26 cellular contexts compared by ENCODE assay signal in the genomic region with DNA sequence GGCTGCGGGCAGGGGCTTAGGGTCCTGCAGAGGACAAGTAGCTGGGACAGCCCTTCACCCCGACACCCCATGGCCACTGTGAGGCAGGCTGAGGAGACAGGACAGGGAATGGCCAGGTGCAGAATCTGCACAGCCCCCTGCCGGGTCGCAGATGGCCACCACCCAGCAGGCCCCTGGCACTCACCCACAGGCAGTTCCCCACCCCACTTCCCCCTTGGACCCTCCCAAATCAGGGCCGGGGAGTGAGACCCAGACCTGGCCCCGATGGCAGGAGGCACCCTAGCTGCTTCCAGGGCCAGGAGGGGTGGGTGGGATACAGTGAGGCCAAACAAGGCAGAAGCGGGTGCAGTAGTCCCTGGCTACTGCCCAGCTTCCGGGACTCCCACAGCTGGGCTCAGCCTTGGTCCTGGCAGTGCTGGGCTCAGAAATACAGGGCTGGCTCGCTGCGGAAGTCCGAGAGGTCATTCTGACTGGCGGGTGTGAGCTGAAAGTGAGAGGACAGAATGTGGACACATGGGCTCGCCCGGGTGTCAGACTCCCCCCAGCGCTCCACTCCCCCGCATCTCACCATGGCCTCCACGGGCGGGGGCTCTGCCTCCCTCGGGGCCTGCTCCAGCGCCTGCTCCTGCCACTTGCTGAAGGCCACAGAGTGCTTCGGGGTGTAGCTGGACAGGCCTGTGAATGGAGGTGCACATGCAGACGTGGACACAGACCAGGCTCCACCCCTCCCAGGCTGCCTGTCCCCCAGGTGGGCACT. TPM values are rescaled to one million over a fixed set of nuclear protein-coding genes. Genes with fewer than 3 reads are reported as not detected.
DNase-seq lines count a peak whose midpoint lies in the region; ATAC-seq and TF ChIP-seq lines count a peak whose summit lies in the region.
"Had no signal": no experiment of that assay in that cellular context is flagged by ENCODE, and none has a peak within 500 bp of the region (broad histone marks: within the 10 kb centered on the region; RNA-seq: fewer than 3 reads in every experiment).

No MANE protein-coding gene starts in this region.

- no peak overlapping the region for H3K23ac ChIP-seq in mesenchymal stem cell (ENCODE audit: low read length in 2 of 2)

- TF ChIP-seq POLR2A in body of pancreas (IDR thresholded peaks at IDR 0.05): peak in 1 of 3 donors; percentile 6
- no peak for TF ChIP-seq POLR2A in stomach (IDR thresholded peaks at IDR 0.05)

- no peaks in the 10 kb centered on the region for H3K27me3 ChIP-seq in body of pancreas
- no peaks in the 10 kb centered on the region for H3K27me3 ChIP-seq in mesenchymal stem cell (ENCODE audit: control insufficient read depth in 1 of 2, insufficient read depth in 1 of 2, low read length in 2 of 2)
- no peaks in the 10 kb centered on the region for H3K27me3 ChIP-seq in stomach
- H3K27me3 ChIP-seq: brain microvascular endothelial cell, upper lobe of right lung had no signal

- H3K9me3 ChIP-seq in HEK293 (ENCODE audit: control insufficient read depth, insufficient read depth, low read depth, low read length) (no peaks in the 10 kb centered on the region), body of pancreas (no peaks in the 10 kb centered on the region), mesenchymal stem cell (ENCODE audit: control insufficient read depth, low read length) (no peaks in the 10 kb centered on the region), stomach (no peaks in the 10 kb centered on the region)
- H3K9me3 ChIP-seq: HAP-1, upper lobe of right lung had no signal

- peak overlapping the region; percentile 2 for H3K9ac ChIP-seq in mesenchymal stem cell (ENCODE audit: low read length)
- H3K9ac ChIP-seq: KMS-11 had no signal

- H3K36me3 ChIP-seq in HEK293 (ENCODE audit: control insufficient read depth in 2 of 2, insufficient read depth in 1 of 2, low read length in 2 of 2) (peaks cover 0 to 37% of the 10 kb centered on the region in 2 experiments; a peak in 1 of 3 replicates), body of pancreas (replicated peaks in 1 of 2; ENCODE audit: insufficient read depth in 1 of 2, low read depth in 2 of 2) (peaks cover 0 to 2% of the 10 kb centered on the region in 2 donors), mesenchymal stem cell (ENCODE audit: control insufficient read depth in 1 of 2, insufficient read depth in 2 of 2, low read depth in 1 of 2, low read length in 2 of 2) (peaks cover 36 to 56% of the 10 kb centered on the region in 2 experiments), stomach (peaks cover 15 to 36% (median 33%) of the 10 kb centered on the region in 4 donors)

- H2BK120ac ChIP-seq in mesenchymal stem cell (ENCODE audit: low read depth, low read length): no peak overlapping the region

- H2AK5ac ChIP-seq in mesenchymal stem cell (ENCODE audit: low read length, severe bottlenecking): no peak overlapping the region

- H2AFZ ChIP-seq in mesenchymal stem cell (ENCODE audit: low read depth, low read length): no peak overlapping the region

- TF ChIP-seq CTCF in HEK293 (tag by site-specific recombination; IDR thresholded peaks at IDR 0.05) (no peak), body of pancreas (IDR thresholded peaks at IDR 0.05) (no peak), stomach (IDR thresholded peaks at IDR 0.05) (no peak)

- no peak overlapping the region for H2BK15ac ChIP-seq in mesenchymal stem cell (ENCODE audit: low read depth, poor library complexity, severe bottlenecking)

- CTCF ChIA-PET in HEK293 (lab: Yijun Ruan, JAX): interaction anchor here (0.6 to 2.3 kb wide), 5 partner anchors 13 to 45 kb away, joined by 3 to 9 read pairs (median 4); a partner anchor contains a TSS

- WGBS in body of pancreas, 2 donors: 69% methylated on average over 21 of the region's 22 CpGs; no CpG with 5 or more reads in 1 of the 2 donors
- 93% methylated on average over 21 of the region's 22 CpGs for WGBS in mesenchymal stem cell
- 56 to 81% (median 64%) methylated on average over 17 to 22 of the region's 22 CpGs for WGBS in stomach, 5 donors

- peaks cover 53% of the 10 kb centered on the region for H3K79me1 ChIP-seq in mesenchymal stem cell (replicated peaks; ENCODE audit: low read length, poor library complexity, severe bottlenecking)

- intact Hi-C loops in body of pancreas (cut with DNase I): loop anchor here (5.0 kb wide), 1 partner anchor 40 kb away; a partner anchor contains a TSS
- intact Hi-C loops in stomach (cut with DNase I; ENCODE audit: low total_unique reads): no loop called here

- no peak for ATAC-seq in body of pancreas
- no peak for ATAC-seq in HG02938 (IDR thresholded peaks at IDR 0.05; ENCODE audit: unreplicated experiment)
- ATAC-seq: activated CD8-positive, alpha-beta T cell treated with anti-CD3 and anti-CD28 coated beads, Interleukin-2, amount 10 ng/mL, durations not matched to agents 7 days and 5 days; activated naive CD8-positive, alpha-beta T cell treated with anti-CD3 and anti-CD28 coated beads, Interleukin-2, amount 50 U/mL, for 24 hours; GM12878; upper lobe of right lung had no signal

- TF ChIP-seq EP300 in stomach (IDR thresholded peaks at IDR 0.05): no peak

- no peak overlapping the region for H3K14ac ChIP-seq in mesenchymal stem cell (ENCODE audit: low read length in 2 of 2)

- H2BK5ac ChIP-seq in mesenchymal stem cell (ENCODE audit: low read depth, low read length, poor library complexity, severe bottlenecking): no peak overlapping the region

- no peak overlapping the region for H4K8ac ChIP-seq in mesenchymal stem cell (ENCODE audit: low read length)

- no peak overlapping the region for H3K4ac ChIP-seq in mesenchymal stem cell (ENCODE audit: low read depth in 1 of 2, low read length in 2 of 2)

- peak overlapping the region; percentile 0 for H4K91ac ChIP-seq in mesenchymal stem cell (ENCODE audit: low read length)

- no peak overlapping the region for H2BK12ac ChIP-seq in mesenchymal stem cell (ENCODE audit: low read length in 2 of 2)

- POLR2A ChIA-PET in HEK293 (lab: Yijun Ruan, JAX): interaction anchor here (0.6 to 7.1 kb wide), 12 partner anchors 11 to 157 kb away, joined by 3 to 178 read pairs (median 4); a partner anchor contains a TSS

- H3K27ac ChIP-seq in HEK293 (ENCODE audit: extremely low read depth, low read depth, low read length): no peak overlapping the region
- peak overlapping the region; percentile 13 to 93 (median 58) for H3K27ac ChIP-seq in body of pancreas
- no peak overlapping the region for H3K27ac ChIP-seq in mesenchymal stem cell (ENCODE audit: low read length, poor library complexity, severe bottlenecking)
- H3K27ac ChIP-seq in stomach: peak overlapping the region; percentile 9 to 97 (median 39)
- H3K27ac ChIP-seq: brain microvascular endothelial cell, epithelial cell of prostate, KMS-11, upper lobe of right lung had no signal

- no peak overlapping the region for H3K18ac ChIP-seq in mesenchymal stem cell (ENCODE audit: low read depth in 1 of 2, low read length in 2 of 2)

- DNase-seq in body of pancreas (no peak), mesenchymal stem cell (no peak), stomach (peak; percentile 59), COLO829 (ENCODE audit: low spot score) (no peak)
- DNase-seq in stimulated activated CD4-positive, alpha-beta T cell treated with anti-CD3 and anti-CD28 coated beads, Interleukin-4, amount 100 ng/mL, for 4 hours: no peak
- DNase-seq: activated CD4-positive, CD25-positive, alpha-beta regulatory T cell treated with anti-CD3 and anti-CD28 coated beads, Interleukin-2, amount 50 U/mL, for 72 hours; activated CD8-positive, alpha-beta T cell treated with anti-CD3 and anti-CD28 coated beads, Interleukin-2, amount 10 ng/mL, durations not matched to agents 7 days and 5 days; activated effector memory CD4-positive, alpha-beta T cell treated with anti-CD3 and anti-CD28 coated beads, Interleukin-2, amount 50 U/mL, for 16 hours; activated naive CD8-positive, alpha-beta T cell treated with anti-CD3 and anti-CD28 coated beads, Interleukin-2, amount 50 U/mL, for 24 hours; brain microvascular endothelial cell; effector CD8-positive, alpha-beta T cell; glutamatergic neuron; kidney glomerular epithelial cell; mammary epithelial cell; MM.1S; NCI-H1417; NCI-H345; NCI-H748 treated with DMSO at 0.1 percent for 48 hours; T-helper 1 cell; upper lobe of right lung had no signal

- H3K4me3 ChIP-seq in HEK293 (ENCODE audit: low read depth, low read length) (no peak overlapping the region), body of pancreas (no peak overlapping the region), mesenchymal stem cell (ENCODE audit: insufficient read depth in 1 of 2, low read depth in 1 of 2, low read length in 2 of 2) (no peak overlapping the region), stomach (peak overlapping the region in 1 of 4 donors; percentile 99)
- H3K4me3 ChIP-seq: GM12878, HAP-1, upper lobe of right lung had no signal

- H3K4me1 ChIP-seq in HEK293 (ENCODE audit: control insufficient read depth, insufficient read depth, low read length) (peaks cover 13% of the 10 kb centered on the region), body of pancreas (peaks cover 91% of the 10 kb centered on the region), mesenchymal stem cell (ENCODE audit: control insufficient read depth, insufficient read depth, low read depth, low read length) (peaks cover 67% of the 10 kb centered on the region), stomach (peaks cover 47 to 90% (median 87%) of the 10 kb centered on the region in 4 donors)

- H3K4me2 ChIP-seq in mesenchymal stem cell (ENCODE audit: low read length, poor library complexity, severe bottlenecking): no peak overlapping the region
- H3K4me2 ChIP-seq: KMS-11 had no signal

RNA-seq across cellular contexts. Expression of a gene that starts 3.4 kb away (rescaled TPM):
- total RNA-seq in body of pancreas: 10 to 100 TPM; 62.3 to 79.1 TPM
- 79.1 TPM for polyA plus RNA-seq in mesenchymal stem cell (2013, experiment 1 of 2)
- 79.0 TPM for polyA plus RNA-seq in mesenchymal stem cell (2013, experiment 2 of 2)
- total RNA-seq in stomach: 100 to 1,000 TPM in 2 of 5 donors, 10 to 100 TPM in 3; 28.1 to 154 (median 81.4) TPM
- polyA plus RNA-seq in stomach: 100 to 1,000 TPM; 118 to 146 (median 135) TPM

RNA-seq across cellular contexts. Expression of a gene that starts 3.5 kb away (rescaled TPM):
- total RNA-seq in body of pancreas (10 to 100 TPM; 24.1 to 51.7 TPM), stomach (100 to 1,000 TPM in 1 of 5 donors, 10 to 100 TPM in 4; 35.8 to 147 (median 42.9) TPM)
- polyA plus RNA-seq in mesenchymal stem cell (2013, experiment 1 of 2): 17.0 TPM
- polyA plus RNA-seq in mesenchymal stem cell (2013, experiment 2 of 2): 16.5 TPM
- 10 to 100 TPM; 26.1 to 45.0 (median 40.7) TPM for polyA plus RNA-seq in stomach

RNA-seq across cellular contexts. Expression of a gene that starts 8.7 kb away (rescaled TPM):
- 10 to 100 TPM; 90.0 to 91.3 TPM for total RNA-seq in body of pancreas
- 5.4 TPM for polyA plus RNA-seq in mesenchymal stem cell (2013, experiment 1 of 2)
- polyA plus RNA-seq in mesenchymal stem cell (2013, experiment 2 of 2): 5.8 TPM
- 100 to 1,000 TPM in 1 of 5 donors, 10 to 100 TPM in 3, 1 to 10 TPM in 1; 8.8 to 161 (median 25.0) TPM for total RNA-seq in stomach
- polyA plus RNA-seq in stomach: 10 to 100 TPM; 23.5 to 36.9 (median 24.3) TPM

RNA-seq across cellular contexts. Expression of a gene that starts 13.6 kb away (rescaled TPM):
- total RNA-seq in body of pancreas (10 to 100 TPM; 11.9 to 18.1 TPM), stomach (10 to 100 TPM; 20.6 to 33.5 (median 28.0) TPM)
- 22.2 TPM for polyA plus RNA-seq in mesenchymal stem cell (2013, experiment 1 of 2)
- 22.6 TPM for polyA plus RNA-seq in mesenchymal stem cell (2013, experiment 2 of 2)
- 10 to 100 TPM; 29.3 to 37.0 (median 35.6) TPM for polyA plus RNA-seq in stomach

RNA-seq across cellular contexts. Expression of a gene that starts 13.6 kb away (rescaled TPM):
- total RNA-seq in body of pancreas (10 to 100 TPM; 17.1 to 22.7 TPM), stomach (100 to 1,000 TPM in 1 of 5 donors, 10 to 100 TPM in 2, 1 to 10 TPM in 1, under 1 TPM in 1; 0.89 to 105 (median 15.5) TPM)
- 7.9 TPM for polyA plus RNA-seq in mesenchymal stem cell (2013, experiment 1 of 2)
- 7.7 TPM for polyA plus RNA-seq in mesenchymal stem cell (2013, experiment 2 of 2)
- 1 to 10 TPM; 4.6 to 9.5 (median 6.4) TPM for polyA plus RNA-seq in stomach

Comparison
In these comparisons a context has a peak if more than half of its experiments do, and no peak if none do; other contexts are left out.
1. H3K27ac ChIP-seq: peak in body of pancreas (4 of 4) and stomach (5 of 5); none in HEK293 (single experiment) and mesenchymal stem cell (single experiment).